Comparison of ENCODE assay signal across 9 cellular contexts in genomic region chr10:110425684-110426293, GRCh38.
DNase-seq lines count a peak whose midpoint lies in the region; FAIRE-seq and TF ChIP-seq lines count a peak whose summit lies in the region.
"Had no signal": no experiment of that assay in that cellular context is flagged by ENCODE, and none has a peak within 500 bp of the region (broad histone marks: within the 10 kb centered on the region; RNA-seq: fewer than 3 reads in every experiment).

No MANE protein-coding gene starts in this region.

- POLR2A ChIA-PET in A673 (lab: Charles Lee; ENCODE audit: low non-redundant PET), result no interaction called here

- H3K36me3 ChIP-seq in thyroid gland (no peaks in the 10 kb centered on the region), A673 (ENCODE audit: insufficient read depth, low read length, poor library complexity, severe bottlenecking) (no peaks in the 10 kb centered on the region)
- H3K36me3 ChIP-seq: right lobe of liver had no signal

- TF ChIP-seq CTCF in thyroid gland (IDR thresholded peaks at IDR 0.05) (no peak), A673 (conservative IDR thresholded peaks at IDR 0.05; ENCODE audit: low read depth, low read length) (no peak)

- TF ChIP-seq POLR2A in GM12892 (IDR thresholded peaks at IDR 0.05; ENCODE audit: low read depth, low read length) (no peak; the same call in 1 of the 2 replicates), thyroid gland (IDR thresholded peaks at IDR 0.05) (no peak)

- H3K4me1 ChIP-seq in thyroid gland, result peaks cover 0 to 31% of the 10 kb centered on the region in 2 donors
- no peaks in the 10 kb centered on the region for H3K4me1 ChIP-seq in A673 (ENCODE audit: insufficient read depth, low read length, poor library complexity, severe bottlenecking)

- H3K4me3 ChIP-seq in thyroid gland (replicated peaks in 1 of 3) (no peak overlapping the region), A673 (ENCODE audit: low read depth, low read length, poor library complexity, severe bottlenecking) (no peak overlapping the region)
- H3K4me3 ChIP-seq: right lobe of liver had no signal

- peak; percentile 91 for FAIRE-seq in GM12892 (lab: Jason Lieb, UNC)

- DNase-seq in GM12892 (ENCODE audit: insufficient read length) (peak; percentile 48), H4 (ENCODE audit: low spot score) (peak; percentile 94), NCI-H460 (ENCODE audit: extremely low read depth, low read depth) (peak; percentile 69), amniotic stem cell (lab: John Stamatoyannopoulos, UW) (peak; percentile 70), non-pigmented ciliary epithelial cell (ENCODE audit: low read depth) (peak; percentile 92), NCI-H345 (lab: John Stamatoyannopoulos, UW) (no peak), thyroid gland (no peak), A673 (ENCODE audit: low spot score) (no peak)
- DNase-seq: right lobe of liver had no signal

- intact Hi-C loops in thyroid gland (cut with DNase I), result no loop called here
- intact Hi-C loops in A673 (cut with micrococcal nuclease; ENCODE audit: unreplicated experiment), result no loop called here

- H3K27me3 ChIP-seq in thyroid gland (no peaks in the 10 kb centered on the region), A673 (replicated peaks; ENCODE audit: insufficient read depth, low read depth, low read length, poor library complexity) (no peaks in the 10 kb centered on the region)
- H3K27me3 ChIP-seq: right lobe of liver had no signal

- WGBS in thyroid gland, 2 donors, result 90 to 94% methylated on average over 11 of the region's 11 CpGs

- no TSS peak for BruUV-seq in A673 (replicated peaks; lab: Mats Ljungman, UMichigan)

- H3K27ac ChIP-seq in thyroid gland (peak overlapping the region in 1 of 3 donors; percentile 58), A673 (ENCODE audit: low read depth, low read length, poor library complexity, severe bottlenecking) (no peak overlapping the region)
- H3K27ac ChIP-seq: right lobe of liver had no signal

- H3K9me3 ChIP-seq in thyroid gland (no peaks in the 10 kb centered on the region), A673 (ENCODE audit: low read depth, low read length, poor library complexity, severe bottlenecking) (no peaks in the 10 kb centered on the region)
- H3K9me3 ChIP-seq: right lobe of liver had no signal

- CTCF ChIA-PET in A673 (lab: Charles Lee), result no interaction called here

Comparison
In these comparisons a context has a peak if more than half of its experiments do, and no peak if none do; other contexts are left out.
1. DNase-seq: peak in GM12892 (single experiment), H4 (single experiment), NCI-H460 (single experiment), amniotic stem cell (single experiment) and non-pigmented ciliary epithelial cell (single experiment); none in NCI-H345 (single experiment), thyroid gland (0 of 2) and A673 (single experiment).